In the genomic region with DNA sequence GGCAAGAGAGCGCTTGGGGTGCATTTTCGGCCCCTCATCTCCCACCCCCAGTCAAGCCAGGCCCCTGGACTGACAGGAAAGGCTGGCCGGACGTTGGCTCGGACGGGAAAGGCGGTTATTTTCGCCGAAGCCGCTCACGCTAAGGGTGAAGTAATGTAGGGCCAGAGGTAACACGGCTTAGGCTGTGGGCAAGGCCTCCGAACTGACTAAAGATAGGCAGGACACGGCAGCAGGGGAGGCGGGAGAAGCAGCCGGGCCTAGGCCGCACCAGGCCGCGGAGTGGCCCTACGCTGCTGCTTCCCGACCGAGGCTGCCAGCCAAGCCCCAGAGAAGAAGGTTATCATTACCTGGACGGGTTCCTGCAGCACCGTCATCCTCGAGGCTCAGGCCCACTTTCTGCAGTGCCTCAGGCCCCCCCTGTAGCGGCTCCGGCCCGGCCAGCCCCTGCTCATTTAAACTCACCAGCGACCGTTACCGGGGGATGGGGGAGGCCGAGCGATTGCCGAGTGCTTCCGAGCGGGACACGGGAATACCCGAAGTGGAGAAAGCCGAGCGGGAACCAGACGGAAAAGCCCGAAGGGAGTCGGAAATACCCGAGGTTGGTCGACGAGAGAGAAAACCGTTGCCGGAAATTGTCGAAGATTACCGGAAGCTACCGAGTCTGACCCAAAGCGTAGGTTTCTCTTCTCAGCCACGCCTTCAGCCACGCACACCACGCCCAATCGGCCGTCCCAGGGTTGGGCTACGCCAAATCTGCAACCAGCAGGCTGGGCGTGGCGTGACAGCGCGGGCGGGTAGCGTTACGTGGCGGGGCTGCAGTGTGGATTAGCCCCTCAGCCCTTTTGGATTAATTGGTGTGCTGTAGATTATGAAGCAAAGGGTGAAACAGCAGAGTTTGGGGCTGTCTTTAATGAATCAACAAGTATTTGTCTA, we compare ENCODE assay signal across 8 cellular contexts. TPM values are rescaled to one million over a fixed set of nuclear protein-coding genes. Genes with fewer than 3 reads are reported as not detected.
DNase-seq lines count a peak whose midpoint lies in the region; ATAC-seq and TF ChIP-seq lines count a peak whose summit lies in the region.

A gene with protein sequence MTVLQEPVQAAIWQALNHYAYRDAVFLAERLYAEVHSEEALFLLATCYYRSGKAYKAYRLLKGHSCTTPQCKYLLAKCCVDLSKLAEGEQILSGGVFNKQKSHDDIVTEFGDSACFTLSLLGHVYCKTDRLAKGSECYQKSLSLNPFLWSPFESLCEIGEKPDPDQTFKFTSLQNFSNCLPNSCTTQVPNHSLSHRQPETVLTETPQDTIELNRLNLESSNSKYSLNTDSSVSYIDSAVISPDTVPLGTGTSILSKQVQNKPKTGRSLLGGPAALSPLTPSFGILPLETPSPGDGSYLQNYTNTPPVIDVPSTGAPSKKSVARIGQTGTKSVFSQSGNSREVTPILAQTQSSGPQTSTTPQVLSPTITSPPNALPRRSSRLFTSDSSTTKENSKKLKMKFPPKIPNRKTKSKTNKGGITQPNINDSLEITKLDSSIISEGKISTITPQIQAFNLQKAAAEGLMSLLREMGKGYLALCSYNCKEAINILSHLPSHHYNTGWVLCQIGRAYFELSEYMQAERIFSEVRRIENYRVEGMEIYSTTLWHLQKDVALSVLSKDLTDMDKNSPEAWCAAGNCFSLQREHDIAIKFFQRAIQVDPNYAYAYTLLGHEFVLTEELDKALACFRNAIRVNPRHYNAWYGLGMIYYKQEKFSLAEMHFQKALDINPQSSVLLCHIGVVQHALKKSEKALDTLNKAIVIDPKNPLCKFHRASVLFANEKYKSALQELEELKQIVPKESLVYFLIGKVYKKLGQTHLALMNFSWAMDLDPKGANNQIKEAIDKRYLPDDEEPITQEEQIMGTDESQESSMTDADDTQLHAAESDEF (minus strand): TSS at position 497 of the 933 bp plus-strand sequence. CDS start 123 bp downstream, at position 374.

- DNase-seq in DMS53 treated with DMSO at 0.1 percent for 48 hours (lab: John Stamatoyannopoulos, UW; ENCODE audit: unreplicated experiment) (peak; percentile 99), Peyer's patch (peak; percentile 98 to 100 (median 99))
- DNase-seq in activated T-cell treated with anti-CD3 and anti-CD28 coated beads, Interleukin-2, amount 50 U/mL, for 48 hours: peak; percentile 100
- peak; percentile 100 for DNase-seq in stimulated activated CD8-positive, alpha-beta memory T cell treated with anti-CD3 and anti-CD28 coated beads, Interleukin-7, amount 100 ng/mL, for 1 hour (ENCODE audit: low read depth in 2 of 2)

- peak within 1 kb of the TSS; percentile 91 for H3K9ac ChIP-seq in KMS-11
- peak within 1 kb of the TSS; percentile 89 for H3K9ac ChIP-seq in mucosa of stomach (ENCODE audit: low read length)

- no peak for TF ChIP-seq CTCF in KMS-11 (conservative IDR thresholded peaks at IDR 0.05; ENCODE audit: low read depth, low read length)
- TF ChIP-seq CTCF in Peyer's patch (IDR thresholded peaks at IDR 0.05): no peak

- peak in 1 of 2 donors; percentile 14 for TF ChIP-seq POLR2A in Peyer's patch (IDR thresholded peaks at IDR 0.05)

- H3K9me3 ChIP-seq in Peyer's patch: no peaks in the 10 kb centered on the region
- no peaks in the 10 kb centered on the region for H3K9me3 ChIP-seq in esophagus (ENCODE audit: control insufficient read depth in 2 of 2, insufficient read depth in 1 of 2, low read depth in 1 of 2, low read length in 1 of 2)
- H3K9me3 ChIP-seq in mucosa of stomach (ENCODE audit: control insufficient read depth, low read length): no peaks in the 10 kb centered on the region

- H4K20me1 ChIP-seq in KMS-11 (ENCODE audit: insufficient read depth): no peaks in the 10 kb centered on the region; the same call in 1 of the 2 replicates

- 0% methylated on average over 66 of the region's 66 CpGs for WGBS in esophagus, 2 donors

- H3K27me3 ChIP-seq in KMS-11 (ENCODE audit: insufficient read depth, low read depth) (no peaks in the 10 kb centered on the region), Peyer's patch (no peaks in the 10 kb centered on the region), esophagus (ENCODE audit: control insufficient read depth in 1 of 2, insufficient read depth in 2 of 2, low read length in 2 of 2) (no peaks in the 10 kb centered on the region), mucosa of stomach (ENCODE audit: control insufficient read depth, insufficient read depth, low read length) (no peaks in the 10 kb centered on the region)

- H3K79me2 ChIP-seq in KMS-11 (ENCODE audit: insufficient read depth, low read depth): peaks cover 49% of the 10 kb centered on the region

- no peaks in the 10 kb centered on the region for H3K36me3 ChIP-seq in KMS-11 (ENCODE audit: insufficient read depth)
- H3K36me3 ChIP-seq in Peyer's patch: no peaks in the 10 kb centered on the region
- H3K36me3 ChIP-seq in esophagus (ENCODE audit: control insufficient read depth in 2 of 2, insufficient read depth in 2 of 2, low read length in 1 of 2): no peaks in the 10 kb centered on the region
- no peaks in the 10 kb centered on the region for H3K36me3 ChIP-seq in mucosa of stomach (ENCODE audit: control insufficient read depth, insufficient read depth, low read length)

- peaks cover 72% of the 10 kb centered on the region for H3K4me1 ChIP-seq in KMS-11 (ENCODE audit: low read depth, poor library complexity, severe bottlenecking)
- H3K4me1 ChIP-seq in Peyer's patch: peaks cover 0 to 19% (median 3%) of the 10 kb centered on the region in 4 donors
- no peaks in the 10 kb centered on the region for H3K4me1 ChIP-seq in esophagus (ENCODE audit: control insufficient read depth in 2 of 2, insufficient read depth in 2 of 2, low read length in 1 of 2)
- H3K4me1 ChIP-seq in mucosa of stomach (ENCODE audit: control insufficient read depth, insufficient read depth, low read length): no peaks in the 10 kb centered on the region

- H3K4me2 ChIP-seq in KMS-11: peak within 1 kb of the TSS; percentile 96

- H3K4me3 ChIP-seq in KMS-11 (IDR thresholded peaks at IDR 0.05; ENCODE audit: insufficient read depth, low read depth, low read length) (no peak within 1 kb of the TSS), Peyer's patch (peak within 1 kb of the TSS; percentile 66 to 86 (median 74)), esophagus (ENCODE audit: low read depth in 1 of 2, low read length in 2 of 2) (peak within 1 kb of the TSS; percentile 55 to 73), mucosa of stomach (ENCODE audit: low read length) (peak within 1 kb of the TSS; percentile 44)

- peak; percentile 94 for ATAC-seq in GM21737 (IDR thresholded peaks at IDR 0.05; ENCODE audit: unreplicated experiment)

- H3K27ac ChIP-seq in KMS-11: peak within 1 kb of the TSS; percentile 89
- H3K27ac ChIP-seq in Peyer's patch: peak within 1 kb of the TSS; percentile 83 to 93 (median 88)
- peak within 1 kb of the TSS; percentile 93 to 98 for H3K27ac ChIP-seq in esophagus (ENCODE audit: low read depth in 2 of 2, low read length in 1 of 2)

- peak within 1 kb of the TSS; percentile 67 for H2AFZ ChIP-seq in KMS-11 (ENCODE audit: low read depth)

RNA-seq across cellular contexts. Expression of the gene that starts here (rescaled TPM):
- 10 to 100 TPM; 29.9 to 72.6 (median 47.4) TPM for total RNA-seq in Peyer's patch
- polyA plus RNA-seq in esophagus: 10 to 100 TPM in 1 of 2 donors, 1 to 10 TPM in 1; 9.0 to 16.7 TPM
